14 cellular contexts compared by ENCODE assay signal in genomic region chr6:132405143-132405915, GRCh38. TPM values are rescaled to one million over a fixed set of nuclear protein-coding genes. Genes with fewer than 3 reads are reported as not detected.
A peak's percentile ranks its signal among the peaks of the same experiment; 100 is the strongest.
DNase-seq lines count a peak whose midpoint lies in the region; ATAC-seq, FAIRE-seq and TF ChIP-seq lines count a peak whose summit lies in the region.
"Had no signal": no experiment of that assay in that cellular context is flagged by ENCODE, and none has a peak within 500 bp of the region (broad histone marks: within the 10 kb centered on the region; RNA-seq: fewer than 3 reads in every experiment).

No MANE protein-coding gene starts in this region.

- no peaks in the 10 kb centered on the region for H3K27me3 ChIP-seq in brain microvascular endothelial cell (replicated peaks)
- peaks cover 8% of the 10 kb centered on the region for H3K27me3 ChIP-seq in CD4-positive, alpha-beta memory T cell (ENCODE audit: insufficient read depth, low read length)

- BruUV-seq in Calu3 (replicated peaks; lab: Mats Ljungman, UMichigan), result no TSS peak

- intact Hi-C loops in CD4-positive, alpha-beta memory T cell (cut with micrococcal nuclease), result no loop called here
- intact Hi-C loops in Calu3 (cut with micrococcal nuclease; ENCODE audit: unreplicated experiment), result no loop called here

- H3K27ac ChIP-seq in brain microvascular endothelial cell, result peak overlapping the region; percentile 24
- no peak overlapping the region for H3K27ac ChIP-seq in CD4-positive, alpha-beta memory T cell (ENCODE audit: low read depth, low read length)
- H3K27ac ChIP-seq: upper lobe of left lung had no signal

- DNase-seq in GM12864 (ENCODE audit: low read depth) (peak; percentile 30), brain microvascular endothelial cell (no peak), HTR-8/SVneo (ENCODE audit: insufficient read length, low spot score) (no peak), NCI-H1092 (lab: John Stamatoyannopoulos, UW) (no peak), Calu3 (no peak)
- no peak for DNase-seq in CD4-positive, alpha-beta memory T cell
- DNase-seq: NCI-H226, upper lobe of left lung had no signal

- no peak overlapping the region for H3K4me3 Mint-ChIP-seq in CD4-positive, alpha-beta memory T cell
- H3K4me3 Mint-ChIP-seq in Calu3 (ENCODE audit: low read depth, unreplicated experiment), result no peak overlapping the region
- H3K4me3 Mint-ChIP-seq: activated naive CD8-positive, alpha-beta T cell had no signal

- no peak for FAIRE-seq in HTR-8/SVneo (lab: Jason Lieb, UNC)
- FAIRE-seq: D721Med, TTC549 had no signal

- H3K4me3 ChIP-seq in GM12864 (ENCODE audit: low read depth, low read length) (no peak overlapping the region), brain microvascular endothelial cell (ENCODE audit: low read depth, low read length) (no peak overlapping the region)
- H3K4me3 ChIP-seq in CD4-positive, alpha-beta memory T cell (ENCODE audit: low read length in 2 of 2), result no peak overlapping the region
- H3K4me3 ChIP-seq: esophagus muscularis mucosa, upper lobe of left lung had no signal

- in situ Hi-C loops in brain microvascular endothelial cell (cut with HindIII; ENCODE audit: low pct_ligation_motif_present, low sequenced_read_pairs), result no loop called here

- H3K9me3 Mint-ChIP-seq in CD4-positive, alpha-beta memory T cell, result peaks cover 0 to 2% (median 0%) of the 10 kb centered on the region in 8 donors
- H3K9me3 Mint-ChIP-seq in Calu3 (ENCODE audit: low read depth, unreplicated experiment), result no peaks in the 10 kb centered on the region

- no peak overlapping the region for H3K27ac Mint-ChIP-seq in CD4-positive, alpha-beta memory T cell
- no peak overlapping the region for H3K27ac Mint-ChIP-seq in Calu3 (ENCODE audit: unreplicated experiment)
- H3K27ac Mint-ChIP-seq: activated naive CD8-positive, alpha-beta T cell had no signal

- H3K36me3 Mint-ChIP-seq in CD4-positive, alpha-beta memory T cell, result no peaks in the 10 kb centered on the region
- peaks cover 17% of the 10 kb centered on the region for H3K36me3 Mint-ChIP-seq in Calu3 (ENCODE audit: insufficient read depth, unreplicated experiment)
- H3K36me3 Mint-ChIP-seq: activated naive CD8-positive, alpha-beta T cell had no signal

- H3K4me1 ChIP-seq in CD4-positive, alpha-beta memory T cell (ENCODE audit: insufficient read depth, low read length), result no peaks in the 10 kb centered on the region

- no peaks in the 10 kb centered on the region for H3K9me3 ChIP-seq in CD4-positive, alpha-beta memory T cell (ENCODE audit: control insufficient read depth in 1 of 2, low read length in 2 of 2)
- H3K9me3 ChIP-seq: esophagus muscularis mucosa, upper lobe of left lung had no signal

- H3K27me3 Mint-ChIP-seq in CD4-positive, alpha-beta memory T cell, result peaks cover 23 to 34% of the 10 kb centered on the region in 2 donors
- H3K27me3 Mint-ChIP-seq in Calu3 (ENCODE audit: unreplicated experiment), result peaks cover 23% of the 10 kb centered on the region

- TF ChIP-seq CTCF in GM12864 (IDR thresholded peaks at IDR 0.05; ENCODE audit: low read depth, low read length, missing control alignments) (no peak), brain microvascular endothelial cell (IDR thresholded peaks at IDR 0.05; ENCODE audit: low read depth, low read length, missing control alignments) (no peak), Calu3 (IDR thresholded peaks at IDR 0.05; ENCODE audit: unreplicated experiment) (no peak)

- peaks cover 0 to 15% (median 3%) of the 10 kb centered on the region in 4 donors for H3K4me1 Mint-ChIP-seq in CD4-positive, alpha-beta memory T cell
- peaks cover 2% of the 10 kb centered on the region for H3K4me1 Mint-ChIP-seq in Calu3 (ENCODE audit: low read depth, unreplicated experiment)

- H3K36me3 ChIP-seq in brain microvascular endothelial cell (replicated peaks), result no peaks in the 10 kb centered on the region
- no peaks in the 10 kb centered on the region for H3K36me3 ChIP-seq in CD4-positive, alpha-beta memory T cell (ENCODE audit: insufficient read depth, low read length)
- H3K36me3 ChIP-seq: esophagus muscularis mucosa, upper lobe of left lung had no signal

- POLR2A ChIA-PET in CD4-positive, alpha-beta memory T cell (lab: Charles Lee; ENCODE audit: partially characterized antibody), result no interaction called here

- CTCF ChIA-PET in CD4-positive, alpha-beta memory T cell (lab: Charles Lee; ENCODE audit: partially characterized antibody), result no interaction called here
- CTCF ChIA-PET in Calu3 (lab: Charles Lee), result interaction anchor here (0.6 to 1.2 kb wide), 2 partner anchors 85 to 394 kb away, joined by 3 read pairs; no protein-coding TSS in a partner anchor

- ATAC-seq in GM21423 (IDR thresholded peaks at IDR 0.05; ENCODE audit: unreplicated experiment), result peak; percentile 62
- ATAC-seq in HG03159 (IDR thresholded peaks at IDR 0.05; ENCODE audit: unreplicated experiment), result peak; percentile 61

RNA-seq across cellular contexts. Expression of gene MOXD1, which starts 4.1 kb away (rescaled TPM):
- not detected for total RNA-seq in CD4-positive, alpha-beta memory T cell
- polyA plus RNA-seq in CD4-positive, alpha-beta memory T cell, result not detected
- total RNA-seq in Calu3 (2022), result 13.2 and 13.6 TPM in 2 replicates

Comparison
In these comparisons a context has a peak if more than half of its experiments do, and no peak if none do; other contexts are left out.
1. RNA of gene MOXD1, which starts 4.1 kb away (total RNA-seq): 13.2 to 13.6 TPM in Calu3; not detected in CD4-positive, alpha-beta memory T cell; every median in the first group is over 10 times any median in the second.